In genomic region chr12:92369061-92369460, GRCh38 we compare ENCODE assay signal across 22 cellular contexts.
DNase-seq lines count a peak whose midpoint lies in the region; ATAC-seq, FAIRE-seq and TF ChIP-seq lines count a peak whose summit lies in the region.
"Had no signal": no experiment of that assay in that cellular context is flagged by ENCODE, and none has a peak within 500 bp of the region (broad histone marks: within the 10 kb centered on the region; RNA-seq: fewer than 3 reads in every experiment).

No MANE protein-coding gene starts in this region.

- peaks cover 28% of the 10 kb centered on the region for H3K4me1 ChIP-seq in PC-3 (ENCODE audit: insufficient read depth, low read length)
- H3K4me1 ChIP-seq in mammary epithelial cell (ENCODE audit: insufficient read depth, low read length) = peaks cover 21% of the 10 kb centered on the region

- TF ChIP-seq CTCF in PC-3 (conservative IDR thresholded peaks at IDR 0.05; ENCODE audit: low read depth, low read length) = no peak
- TF ChIP-seq CTCF in mammary epithelial cell (conservative IDR thresholded peaks at IDR 0.05 in 1 of 2, IDR thresholded peaks at IDR 0.05 in 1 of 2; ENCODE audit: extremely low read depth in 1 of 2, insufficient read depth in 1 of 2, low read depth in 1 of 2, low read length in 2 of 2) = no peak

- no peaks in the 10 kb centered on the region for H3K9me2 ChIP-seq in PC-3 (replicated peaks; ENCODE audit: low read length)

- no peaks in the 10 kb centered on the region for H4K20me1 ChIP-seq in PC-3 (ENCODE audit: low read length)
- H4K20me1 ChIP-seq in mammary epithelial cell (ENCODE audit: insufficient read depth, low read length) = no peaks in the 10 kb centered on the region

- H3K36me3 ChIP-seq in PC-3 (ENCODE audit: low read depth, low read length) (no peaks in the 10 kb centered on the region), mammary epithelial cell (ENCODE audit: insufficient read depth, low read length) (no peaks in the 10 kb centered on the region)

- H3K9ac ChIP-seq in PC-3 (ENCODE audit: low read length) (peak overlapping the region; percentile 45; the same call in 1 of the 2 replicates), mammary epithelial cell (ENCODE audit: insufficient read depth, low read length) (no peak overlapping the region)

- DNase-seq in H54 (ENCODE audit: insufficient read length, low spot score) (no peak), PC-3 (peak; percentile 72), mammary epithelial cell (peak; percentile 54), renal cortical epithelial cell (ENCODE audit: low read depth) (peak; percentile 16), islet precursor cell (no peak), HuH-7 (ENCODE audit: low spot score) (no peak)
- DNase-seq: C1 segment of cervical spinal cord; CD4-positive, alpha-beta memory T cell; COR-L47; DMS53; GOT3; Kasumi-1; MV-4-11; NCI-H146; NCI-H1930; NCI-H2107; NCI-H524; NCI-H774; NK-92 treated with Interleukin-12 subunit alpha and Interleukin-12 subunit beta, amount 100 ng/mL, for 24 hours had no signal

- 71% methylated on average over 3 of the region's 3 CpGs for WGBS in mammary epithelial cell (ENCODE audit: low coverage, missing lambda C conversion rate)

- no peak for TF ChIP-seq POLR2A in H54 (IDR thresholded peaks at IDR 0.05; ENCODE audit: low read depth, low read length)

- POLR2A ChIA-PET in PC-3 (lab: Charles Lee; ENCODE audit: unreplicated experiment) = no interaction called here

- BruUV-seq in PC-3 (replicated peaks; lab: Mats Ljungman, UMichigan) = TSS peak; percentile 73
- no TSS peak for BruUV-seq in mammary epithelial cell (replicated peaks; lab: Mats Ljungman, UMichigan)

- H3K4me3 ChIP-seq in PC-3 (ENCODE audit: low read length) (peak overlapping the region; percentile 4), mammary epithelial cell (replicated peaks in 1 of 3; ENCODE audit: insufficient read depth in 1 of 3, low read depth in 2 of 3, low read length in 3 of 3) (no peak overlapping the region)
- H3K4me3 ChIP-seq: K562 had no signal

- H3F3A ChIP-seq in PC-3 (ENCODE audit: low read length, unreplicated experiment) = no peaks in the 10 kb centered on the region

- H3K27me3 ChIP-seq in PC-3 (ENCODE audit: low read length) (no peaks in the 10 kb centered on the region), mammary epithelial cell (ENCODE audit: insufficient read depth, low read length) (no peaks in the 10 kb centered on the region)

- intact Hi-C loops in PC-3 (cut with micrococcal nuclease) (no loop called here), mammary epithelial cell (cut with micrococcal nuclease) (no loop called here)

- FAIRE-seq in H54 (lab: Jason Lieb, UNC) = peak; percentile 95
- FAIRE-seq: HepG2, K562 had no signal

- dilution Hi-C loops in mammary epithelial cell (cut with HindIII; ENCODE audit: low sequenced_read_pairs) = no loop called here

- H3K9me3 ChIP-seq in PC-3 (ENCODE audit: low read length) (no peaks in the 10 kb centered on the region), mammary epithelial cell (replicated peaks; ENCODE audit: insufficient read depth, low read length) (no peaks in the 10 kb centered on the region)

- ATAC-seq in PC-3 = peak; percentile 50
- ATAC-seq in HG03045 (IDR thresholded peaks at IDR 0.05; ENCODE audit: unreplicated experiment) = no peak
- ATAC-seq: HepG2, K562 had no signal

- H3K79me2 ChIP-seq in PC-3 (ENCODE audit: low read length) = no peaks in the 10 kb centered on the region
- no peaks in the 10 kb centered on the region for H3K79me2 ChIP-seq in mammary epithelial cell (ENCODE audit: insufficient read depth, low read length)

- in situ Hi-C loops in mammary epithelial cell (cut with MboI; ENCODE audit: low sequenced_read_pairs in 2 of 2) = no loop called here

- H3K27ac ChIP-seq in PC-3 (ENCODE audit: low read length) (peak overlapping the region; percentile 85), mammary epithelial cell (ENCODE audit: insufficient read depth, low read depth, low read length) (peak overlapping the region; percentile 73)

- peak overlapping the region; percentile 10; the same call in 1 of the 2 replicates for H2AFZ ChIP-seq in PC-3 (ENCODE audit: low read length)
- peak overlapping the region; percentile 29 for H2AFZ ChIP-seq in mammary epithelial cell (ENCODE audit: low read depth, low read length)

- peak overlapping the region; percentile 63 for H3K4me2 ChIP-seq in PC-3 (ENCODE audit: low read length)
- peak overlapping the region; percentile 43 for H3K4me2 ChIP-seq in mammary epithelial cell (ENCODE audit: insufficient read depth, low read depth, low read length)

- CTCF ChIA-PET in PC-3 (lab: Charles Lee) = no interaction called here
- CTCF ChIA-PET in mammary epithelial cell (lab: Charles Lee; ENCODE audit: low non-redundant PET) = no interaction called here

Comparison
In these comparisons a context has a peak if more than half of its experiments do, and no peak if none do; other contexts are left out.
1. DNase-seq: peak in PC-3 (single experiment), mammary epithelial cell (single experiment) and renal cortical epithelial cell (single experiment); none in H54 (single experiment), islet precursor cell (single experiment) and HuH-7 (single experiment).